In the genomic region with DNA sequence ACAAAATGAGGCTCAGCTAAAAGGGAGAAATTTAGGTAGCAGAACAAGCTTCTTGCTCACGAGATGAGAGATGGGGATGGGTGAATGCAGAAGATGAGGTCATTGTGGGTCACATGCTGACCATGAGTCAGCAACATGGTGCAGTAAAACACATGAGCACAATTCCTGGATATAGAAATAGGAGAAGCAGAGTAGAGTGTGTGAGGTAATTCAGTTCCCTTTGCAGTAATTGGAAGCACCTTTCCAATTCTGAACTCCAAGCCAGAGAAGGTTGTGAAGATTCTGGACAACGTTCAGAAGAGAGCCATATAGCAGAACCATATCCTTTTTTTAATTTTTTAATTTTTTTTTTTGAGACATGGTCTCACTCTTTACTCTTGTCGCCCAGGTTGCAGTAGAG, we compare ENCODE assay signal across 1 cellular context.
TF ChIP-seq lines count a peak whose summit lies in the region.

No MANE protein-coding gene starts in this region.

TF ChIP-seq in K562, 482 proteins besides CTCF, POLR2A, EP300 and RAD21 (continued from another document and continues in another):
- TF ChIP-seq, protein P1, sequence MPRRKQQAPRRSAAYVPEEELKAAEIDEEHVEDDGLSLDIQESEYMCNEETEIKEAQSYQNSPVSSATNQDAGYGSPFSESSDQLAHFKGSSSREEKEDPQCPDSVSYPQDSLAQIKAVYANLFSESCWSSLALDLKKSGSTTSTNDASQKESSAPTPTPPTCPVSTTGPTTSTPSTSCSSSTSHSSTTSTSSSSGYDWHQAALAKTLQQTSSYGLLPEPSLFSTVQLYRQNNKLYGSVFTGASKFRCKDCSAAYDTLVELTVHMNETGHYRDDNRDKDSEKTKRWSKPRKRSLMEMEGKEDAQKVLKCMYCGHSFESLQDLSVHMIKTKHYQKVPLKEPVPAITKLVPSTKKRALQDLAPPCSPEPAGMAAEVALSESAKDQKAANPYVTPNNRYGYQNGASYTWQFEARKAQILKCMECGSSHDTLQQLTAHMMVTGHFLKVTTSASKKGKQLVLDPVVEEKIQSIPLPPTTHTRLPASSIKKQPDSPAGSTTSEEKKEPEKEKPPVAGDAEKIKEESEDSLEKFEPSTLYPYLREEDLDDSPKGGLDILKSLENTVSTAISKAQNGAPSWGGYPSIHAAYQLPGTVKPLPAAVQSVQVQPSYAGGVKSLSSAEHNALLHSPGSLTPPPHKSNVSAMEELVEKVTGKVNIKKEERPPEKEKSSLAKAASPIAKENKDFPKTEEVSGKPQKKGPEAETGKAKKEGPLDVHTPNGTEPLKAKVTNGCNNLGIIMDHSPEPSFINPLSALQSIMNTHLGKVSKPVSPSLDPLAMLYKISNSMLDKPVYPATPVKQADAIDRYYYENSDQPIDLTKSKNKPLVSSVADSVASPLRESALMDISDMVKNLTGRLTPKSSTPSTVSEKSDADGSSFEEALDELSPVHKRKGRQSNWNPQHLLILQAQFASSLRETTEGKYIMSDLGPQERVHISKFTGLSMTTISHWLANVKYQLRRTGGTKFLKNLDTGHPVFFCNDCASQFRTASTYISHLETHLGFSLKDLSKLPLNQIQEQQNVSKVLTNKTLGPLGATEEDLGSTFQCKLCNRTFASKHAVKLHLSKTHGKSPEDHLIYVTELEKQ (CRISPR knock-in tag; IDR thresholded peaks at IDR 0.05) = no peak
- TF ChIP-seq JUNB (CRISPR knock-in tag; conservative IDR thresholded peaks at IDR 0.05) (peak; percentile 74), NFE2L1 (tag; IDR thresholded peaks at IDR 0.05; ENCODE audit: borderline replicate concordance, low read depth) (peak; percentile 87), CXXC5 (CRISPR knock-in tag; IDR thresholded peaks at IDR 0.05) (peak; percentile 31; the same call in 1 of the 2 replicates), CTBP1 (IDR thresholded peaks at IDR 0.05; ENCODE audit: borderline replicate concordance) (peak; percentile 44; the same call in 1 of the 2 replicates), NFE2 (IDR thresholded peaks at IDR 0.05; ENCODE audit: low read depth) (peak; percentile 96), STAT5B (CRISPR knock-in tag; IDR thresholded peaks at IDR 0.05) (no peak), RCOR1 (IDR thresholded peaks at IDR 0.05; ENCODE audit: borderline replicate concordance in 1 of 2, low read depth in 2 of 2, low read length in 2 of 2) (peak in 1 of 2 experiments; percentile 34; a peak in 1 of 4 replicates), TARDBP (IDR thresholded peaks at IDR 0.05) (no peak), NR2C2 (CRISPR knock-in tag; IDR thresholded peaks at IDR 0.05) (no peak), NR2C2 (tag; IDR thresholded peaks at IDR 0.05) (peak; percentile 55; the same call in 1 of the 2 replicates), GATAD2B (IDR thresholded peaks at IDR 0.05; ENCODE audit: borderline replicate concordance) (no peak), SRSF1 (IDR thresholded peaks at IDR 0.05; ENCODE audit: low read depth, low read length) (no peak), ZNF586 (CRISPR knock-in tag; conservative IDR thresholded peaks at IDR 0.05) (no peak), ARID1B (IDR thresholded peaks at IDR 0.05) (peak; percentile 41; the same call in 1 of the 2 replicates), ZNF780A (CRISPR knock-in tag; IDR thresholded peaks at IDR 0.05) (no peak), CEBPG (CRISPR knock-in tag; IDR thresholded peaks at IDR 0.05) (no peak), CEBPG (tag; conservative IDR thresholded peaks at IDR 0.05 in 1 of 2, IDR thresholded peaks at IDR 0.05 in 1 of 2) (peak in 1 of 2 experiments; percentile 40; a peak in 1 of 4 replicates), EGR1 (conservative IDR thresholded peaks at IDR 0.05) (no peak), ATF7 (IDR thresholded peaks at IDR 0.05) (peak; percentile 97), BACH1 (tag; IDR thresholded peaks at IDR 0.05) (peak; percentile 94), TOE1 (IDR thresholded peaks at IDR 0.05; ENCODE audit: borderline replicate concordance) (peak; percentile 74; the same call in 1 of the 2 replicates), TOE1 (CRISPR knock-in tag; IDR thresholded peaks at IDR 0.05; ENCODE audit: borderline replicate concordance, low read depth) (no peak), FOSL1 (tag; conservative IDR thresholded peaks at IDR 0.05) (peak; percentile 88), ADNP (tag; IDR thresholded peaks at IDR 0.05) (no peak), POLR3G (IDR thresholded peaks at IDR 0.05; ENCODE audit: extremely low read depth, insufficient read length, insufficient replicate concordance) (no peak)
- TF ChIP-seq, protein P2, sequence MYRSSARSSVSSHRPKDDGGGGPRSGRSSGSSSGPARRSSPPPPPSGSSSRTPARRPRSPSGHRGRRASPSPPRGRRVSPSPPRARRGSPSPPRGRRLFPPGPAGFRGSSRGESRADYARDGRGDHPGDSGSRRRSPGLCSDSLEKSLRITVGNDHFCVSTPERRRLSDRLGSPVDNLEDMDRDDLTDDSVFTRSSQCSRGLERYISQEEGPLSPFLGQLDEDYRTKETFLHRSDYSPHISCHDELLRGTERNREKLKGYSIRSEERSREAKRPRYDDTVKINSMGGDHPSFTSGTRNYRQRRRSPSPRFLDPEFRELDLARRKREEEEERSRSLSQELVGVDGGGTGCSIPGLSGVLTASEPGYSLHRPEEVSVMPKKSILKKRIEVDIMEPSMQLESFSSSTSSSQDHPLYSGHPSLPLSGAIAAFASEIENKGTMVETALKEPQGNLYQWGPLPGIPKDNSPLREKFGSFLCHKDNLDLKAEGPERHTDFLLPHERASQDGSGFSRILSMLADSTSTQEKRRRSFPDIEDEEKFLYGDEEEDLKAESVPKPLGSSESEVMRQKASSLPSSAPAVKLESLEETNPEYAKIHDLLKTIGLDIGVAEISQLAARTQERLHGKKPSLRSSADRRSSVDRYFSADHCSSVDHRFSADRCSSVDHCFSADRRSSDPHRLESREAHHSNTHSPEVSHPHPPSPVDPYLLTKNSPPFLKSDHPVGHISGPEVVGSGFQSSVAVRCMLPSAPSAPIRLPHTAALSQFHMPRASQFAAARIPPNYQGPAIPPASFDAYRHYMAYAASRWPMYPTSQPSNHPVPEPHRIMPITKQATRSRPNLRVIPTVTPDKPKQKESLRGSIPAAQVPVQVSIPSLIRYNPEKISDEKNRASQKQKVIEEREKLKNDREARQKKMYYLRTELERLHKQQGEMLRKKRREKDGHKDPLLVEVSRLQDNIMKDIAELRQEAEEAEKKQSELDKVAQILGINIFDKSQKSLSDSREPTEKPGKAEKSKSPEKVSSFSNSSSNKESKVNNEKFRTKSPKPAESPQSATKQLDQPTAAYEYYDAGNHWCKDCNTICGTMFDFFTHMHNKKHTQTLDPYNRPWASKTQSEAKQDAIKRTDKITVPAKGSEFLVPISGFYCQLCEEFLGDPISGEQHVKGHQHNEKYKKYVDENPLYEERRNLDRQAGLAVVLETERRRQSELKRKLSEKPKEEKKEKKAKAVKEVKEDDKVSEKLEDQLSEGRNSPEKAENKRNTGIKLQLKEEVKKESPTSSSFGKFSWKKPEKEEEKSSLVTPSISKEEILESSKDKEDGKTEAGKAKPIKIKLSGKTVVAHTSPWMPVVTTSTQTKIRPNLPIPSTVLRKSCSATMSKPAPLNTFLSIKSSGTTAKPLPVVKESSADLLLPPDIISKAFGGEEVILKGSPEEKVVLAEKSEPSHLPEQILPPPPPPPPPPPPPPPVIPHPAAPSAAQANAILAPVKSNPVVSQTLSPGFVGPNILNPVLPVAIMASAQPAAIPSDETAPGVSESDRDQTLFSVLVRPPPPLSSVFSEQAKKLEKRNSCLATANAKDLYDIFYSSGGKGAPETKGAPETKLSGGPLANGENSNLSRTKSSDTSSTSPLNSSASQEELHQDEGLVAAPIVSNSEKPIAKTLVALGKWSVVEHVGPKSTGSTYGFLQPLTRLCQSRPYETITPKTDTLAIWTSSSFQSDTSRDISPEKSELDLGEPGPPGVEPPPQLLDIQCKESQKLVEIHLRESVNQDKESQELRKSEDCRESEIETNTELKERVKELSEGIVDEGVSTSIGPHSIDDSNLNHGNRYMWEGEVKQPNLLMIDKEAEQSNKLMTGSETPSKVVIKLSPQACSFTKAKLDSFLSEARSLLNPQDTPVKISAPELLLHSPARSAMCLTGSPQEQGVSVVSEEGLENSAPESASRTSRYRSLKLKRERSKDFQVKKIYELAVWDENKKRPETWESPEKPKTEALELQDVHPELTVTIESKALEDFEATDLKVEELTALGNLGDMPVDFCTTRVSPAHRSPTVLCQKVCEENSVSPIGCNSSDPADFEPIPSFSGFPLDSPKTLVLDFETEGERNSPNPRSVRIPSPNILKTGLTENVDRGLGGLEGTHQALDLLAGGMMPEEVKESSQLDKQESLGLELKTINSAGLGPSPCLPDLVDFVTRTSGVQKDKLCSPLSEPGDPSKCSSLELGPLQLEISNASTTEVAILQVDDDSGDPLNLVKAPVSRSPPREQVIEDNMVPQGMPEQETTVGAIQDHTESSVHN (IDR thresholded peaks at IDR 0.05; ENCODE audit: borderline replicate concordance in 1 of 2, low read depth in 1 of 2) = peak in 1 of 2 experiments; percentile 68; a peak in 2 of 4 replicates
- TF ChIP-seq, protein P3, sequence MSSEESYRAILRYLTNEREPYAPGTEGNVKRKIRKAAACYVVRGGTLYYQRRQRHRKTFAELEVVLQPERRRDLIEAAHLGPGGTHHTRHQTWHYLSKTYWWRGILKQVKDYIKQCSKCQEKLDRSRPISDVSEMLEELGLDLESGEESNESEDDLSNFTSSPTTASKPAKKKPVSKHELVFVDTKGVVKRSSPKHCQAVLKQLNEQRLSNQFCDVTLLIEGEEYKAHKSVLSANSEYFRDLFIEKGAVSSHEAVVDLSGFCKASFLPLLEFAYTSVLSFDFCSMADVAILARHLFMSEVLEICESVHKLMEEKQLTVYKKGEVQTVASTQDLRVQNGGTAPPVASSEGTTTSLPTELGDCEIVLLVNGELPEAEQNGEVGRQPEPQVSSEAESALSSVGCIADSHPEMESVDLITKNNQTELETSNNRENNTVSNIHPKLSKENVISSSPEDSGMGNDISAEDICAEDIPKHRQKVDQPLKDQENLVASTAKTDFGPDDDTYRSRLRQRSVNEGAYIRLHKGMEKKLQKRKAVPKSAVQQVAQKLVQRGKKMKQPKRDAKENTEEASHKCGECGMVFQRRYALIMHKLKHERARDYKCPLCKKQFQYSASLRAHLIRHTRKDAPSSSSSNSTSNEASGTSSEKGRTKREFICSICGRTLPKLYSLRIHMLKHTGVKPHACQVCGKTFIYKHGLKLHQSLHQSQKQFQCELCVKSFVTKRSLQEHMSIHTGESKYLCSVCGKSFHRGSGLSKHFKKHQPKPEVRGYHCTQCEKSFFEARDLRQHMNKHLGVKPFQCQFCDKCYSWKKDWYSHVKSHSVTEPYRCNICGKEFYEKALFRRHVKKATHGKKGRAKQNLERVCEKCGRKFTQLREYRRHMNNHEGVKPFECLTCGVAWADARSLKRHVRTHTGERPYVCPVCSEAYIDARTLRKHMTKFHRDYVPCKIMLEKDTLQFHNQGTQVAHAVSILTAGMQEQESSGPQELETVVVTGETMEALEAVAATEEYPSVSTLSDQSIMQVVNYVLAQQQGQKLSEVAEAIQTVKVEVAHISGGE (CRISPR knock-in tag; IDR thresholded peaks at IDR 0.05) = peak in 1 of 3 experiments; percentile 60; a peak in 1 of 6 replicates
- TF ChIP-seq, protein P4, sequence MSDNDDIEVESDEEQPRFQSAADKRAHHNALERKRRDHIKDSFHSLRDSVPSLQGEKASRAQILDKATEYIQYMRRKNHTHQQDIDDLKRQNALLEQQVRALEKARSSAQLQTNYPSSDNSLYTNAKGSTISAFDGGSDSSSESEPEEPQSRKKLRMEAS (CRISPR knock-in tag; IDR thresholded peaks at IDR 0.05) = no peak
- TF ChIP-seq, protein P5, sequence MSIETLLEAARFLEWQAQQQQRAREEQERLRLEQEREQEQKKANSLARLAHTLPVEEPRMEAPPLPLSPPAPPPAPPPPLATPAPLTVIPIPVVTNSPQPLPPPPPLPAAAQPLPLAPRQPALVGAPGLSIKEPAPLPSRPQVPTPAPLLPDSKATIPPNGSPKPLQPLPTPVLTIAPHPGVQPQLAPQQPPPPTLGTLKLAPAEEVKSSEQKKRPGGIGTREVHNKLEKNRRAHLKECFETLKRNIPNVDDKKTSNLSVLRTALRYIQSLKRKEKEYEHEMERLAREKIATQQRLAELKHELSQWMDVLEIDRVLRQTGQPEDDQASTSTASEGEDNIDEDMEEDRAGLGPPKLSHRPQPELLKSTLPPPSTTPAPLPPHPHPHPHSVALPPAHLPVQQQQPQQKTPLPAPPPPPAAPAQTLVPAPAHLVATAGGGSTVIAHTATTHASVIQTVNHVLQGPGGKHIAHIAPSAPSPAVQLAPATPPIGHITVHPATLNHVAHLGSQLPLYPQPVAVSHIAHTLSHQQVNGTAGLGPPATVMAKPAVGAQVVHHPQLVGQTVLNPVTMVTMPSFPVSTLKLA (conservative IDR thresholded peaks at IDR 0.05) = 0 out of 4 replicates have a peak, but pooled peaks of 1 of the 2 experiments have one; percentile 14
- TF ChIP-seq, protein P6, sequence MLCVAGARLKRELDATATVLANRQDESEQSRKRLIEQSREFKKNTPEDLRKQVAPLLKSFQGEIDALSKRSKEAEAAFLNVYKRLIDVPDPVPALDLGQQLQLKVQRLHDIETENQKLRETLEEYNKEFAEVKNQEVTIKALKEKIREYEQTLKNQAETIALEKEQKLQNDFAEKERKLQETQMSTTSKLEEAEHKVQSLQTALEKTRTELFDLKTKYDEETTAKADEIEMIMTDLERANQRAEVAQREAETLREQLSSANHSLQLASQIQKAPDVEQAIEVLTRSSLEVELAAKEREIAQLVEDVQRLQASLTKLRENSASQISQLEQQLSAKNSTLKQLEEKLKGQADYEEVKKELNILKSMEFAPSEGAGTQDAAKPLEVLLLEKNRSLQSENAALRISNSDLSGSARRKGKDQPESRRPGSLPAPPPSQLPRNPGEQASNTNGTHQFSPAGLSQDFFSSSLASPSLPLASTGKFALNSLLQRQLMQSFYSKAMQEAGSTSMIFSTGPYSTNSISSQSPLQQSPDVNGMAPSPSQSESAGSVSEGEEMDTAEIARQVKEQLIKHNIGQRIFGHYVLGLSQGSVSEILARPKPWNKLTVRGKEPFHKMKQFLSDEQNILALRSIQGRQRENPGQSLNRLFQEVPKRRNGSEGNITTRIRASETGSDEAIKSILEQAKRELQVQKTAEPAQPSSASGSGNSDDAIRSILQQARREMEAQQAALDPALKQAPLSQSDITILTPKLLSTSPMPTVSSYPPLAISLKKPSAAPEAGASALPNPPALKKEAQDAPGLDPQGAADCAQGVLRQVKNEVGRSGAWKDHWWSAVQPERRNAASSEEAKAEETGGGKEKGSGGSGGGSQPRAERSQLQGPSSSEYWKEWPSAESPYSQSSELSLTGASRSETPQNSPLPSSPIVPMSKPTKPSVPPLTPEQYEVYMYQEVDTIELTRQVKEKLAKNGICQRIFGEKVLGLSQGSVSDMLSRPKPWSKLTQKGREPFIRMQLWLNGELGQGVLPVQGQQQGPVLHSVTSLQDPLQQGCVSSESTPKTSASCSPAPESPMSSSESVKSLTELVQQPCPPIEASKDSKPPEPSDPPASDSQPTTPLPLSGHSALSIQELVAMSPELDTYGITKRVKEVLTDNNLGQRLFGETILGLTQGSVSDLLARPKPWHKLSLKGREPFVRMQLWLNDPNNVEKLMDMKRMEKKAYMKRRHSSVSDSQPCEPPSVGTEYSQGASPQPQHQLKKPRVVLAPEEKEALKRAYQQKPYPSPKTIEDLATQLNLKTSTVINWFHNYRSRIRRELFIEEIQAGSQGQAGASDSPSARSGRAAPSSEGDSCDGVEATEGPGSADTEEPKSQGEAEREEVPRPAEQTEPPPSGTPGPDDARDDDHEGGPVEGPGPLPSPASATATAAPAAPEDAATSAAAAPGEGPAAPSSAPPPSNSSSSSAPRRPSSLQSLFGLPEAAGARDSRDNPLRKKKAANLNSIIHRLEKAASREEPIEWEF (CRISPR knock-in tag; IDR thresholded peaks at IDR 0.05) = peak; percentile 63
- TF ChIP-seq, protein P7, sequence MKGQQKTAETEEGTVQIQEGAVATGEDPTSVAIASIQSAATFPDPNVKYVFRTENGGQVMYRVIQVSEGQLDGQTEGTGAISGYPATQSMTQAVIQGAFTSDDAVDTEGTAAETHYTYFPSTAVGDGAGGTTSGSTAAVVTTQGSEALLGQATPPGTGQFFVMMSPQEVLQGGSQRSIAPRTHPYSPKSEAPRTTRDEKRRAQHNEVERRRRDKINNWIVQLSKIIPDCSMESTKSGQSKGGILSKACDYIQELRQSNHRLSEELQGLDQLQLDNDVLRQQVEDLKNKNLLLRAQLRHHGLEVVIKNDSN (CRISPR knock-in tag; IDR thresholded peaks at IDR 0.05) = 0 out of 2 replicates have a peak, but pooled peaks have one; percentile 13
